15 cellular contexts compared by ENCODE assay signal in genomic region chr11:133198326-133198725, GRCh38.
DNase-seq lines count a peak whose midpoint lies in the region; TF ChIP-seq lines count a peak whose summit lies in the region.
"Had no signal": no experiment of that assay in that cellular context is flagged by ENCODE, and none has a peak within 500 bp of the region (broad histone marks: within the 10 kb centered on the region; RNA-seq: fewer than 3 reads in every experiment).

No MANE protein-coding gene starts in this region.

- H3K79me2 ChIP-seq in trophoblast cell (ENCODE audit: control insufficient read depth, insufficient read depth, low read length, poor library complexity): no peaks in the 10 kb centered on the region

- H3K9ac ChIP-seq in trophoblast cell (ENCODE audit: low read length) (peak overlapping the region; percentile 50), mesenchymal stem cell (ENCODE audit: low read length) (no peak overlapping the region)
- H3K9ac ChIP-seq: BLaER1 treated with 17β-estradiol and CSF1 and Interleukin-3, amounts not matched to agents 10 nM and 100 nM had no signal

- no peak overlapping the region for H3K4me3 ChIP-seq in trophoblast cell (ENCODE audit: low read depth, low read length)
- H3K4me3 ChIP-seq in mesenchymal stem cell (ENCODE audit: insufficient read depth in 1 of 2, low read depth in 1 of 2, low read length in 2 of 2): no peak overlapping the region
- H3K4me3 ChIP-seq: BLaER1 treated with 17β-estradiol and CSF1 and Interleukin-3, amounts not matched to agents 10 nM and 100 nM; GM12878; GM23338 had no signal

- DNase-seq in DMS153 treated with DMSO at 0.1 percent for 48 hours (lab: John Stamatoyannopoulos, UW; ENCODE audit: unreplicated experiment) (peak; percentile 75), NCI-H146 treated with DMSO at 0.1 percent for 48 hours (lab: John Stamatoyannopoulos, UW; ENCODE audit: unreplicated experiment) (peak; percentile 30), NCI-H748 treated with DMSO at 0.1 percent for 48 hours (lab: John Stamatoyannopoulos, UW) (peak; percentile 26), trophoblast cell (no peak), mesenchymal stem cell (no peak), NCI-H128 (lab: John Stamatoyannopoulos, UW; ENCODE audit: unreplicated experiment) (no peak), type B pancreatic cell (ENCODE audit: extremely low spot score, unreplicated experiment) (no peak)
- DNase-seq: ACHN; CD4-positive, CD25-positive, alpha-beta regulatory T cell; DMS79; H9; IMR-90 had no signal

- H3K23ac ChIP-seq in trophoblast cell (ENCODE audit: low read length) (no peak overlapping the region), mesenchymal stem cell (ENCODE audit: low read length in 2 of 2) (no peak overlapping the region)

- TF ChIP-seq CTCF in type B pancreatic cell (conservative IDR thresholded peaks at IDR 0.05): no peak

- H3K27ac Mint-ChIP-seq in type B pancreatic cell: no peak overlapping the region
- H3K27ac Mint-ChIP-seq: CD4-positive, CD25-positive, alpha-beta regulatory T cell; GM23338 had no signal

- H3K4me3 Mint-ChIP-seq in type B pancreatic cell: no peak overlapping the region
- H3K4me3 Mint-ChIP-seq: CD4-positive, CD25-positive, alpha-beta regulatory T cell; GM23338; H9 had no signal

- no peaks in the 10 kb centered on the region for H3K4me1 Mint-ChIP-seq in type B pancreatic cell (ENCODE audit: unreplicated experiment)
- H3K4me1 Mint-ChIP-seq: CD4-positive, CD25-positive, alpha-beta regulatory T cell had no signal

- H3K27me3 Mint-ChIP-seq in type B pancreatic cell: peaks cover 28% of the 10 kb centered on the region
- H3K27me3 Mint-ChIP-seq: CD4-positive, CD25-positive, alpha-beta regulatory T cell had no signal

- H2BK12ac ChIP-seq in trophoblast cell (ENCODE audit: low read length) (no peak overlapping the region), mesenchymal stem cell (ENCODE audit: low read length in 2 of 2) (no peak overlapping the region)

- H3K27me3 ChIP-seq in trophoblast cell (ENCODE audit: insufficient read depth, low read length) (no peaks in the 10 kb centered on the region), mesenchymal stem cell (ENCODE audit: control insufficient read depth in 1 of 2, insufficient read depth in 1 of 2, low read length in 2 of 2) (no peaks in the 10 kb centered on the region)
- H3K27me3 ChIP-seq: BLaER1 treated with 17β-estradiol and CSF1 and Interleukin-3, amounts not matched to agents 10 nM and 100 nM had no signal

- H3K9me3 ChIP-seq in trophoblast cell (ENCODE audit: insufficient read depth, low read depth, low read length) (no peaks in the 10 kb centered on the region), mesenchymal stem cell (ENCODE audit: control insufficient read depth, low read length) (no peaks in the 10 kb centered on the region)
- H3K9me3 ChIP-seq: BLaER1 treated with 17β-estradiol and CSF1 and Interleukin-3, amounts not matched to agents 10 nM and 100 nM had no signal

- no peaks in the 10 kb centered on the region for H3K36me3 Mint-ChIP-seq in type B pancreatic cell
- H3K36me3 Mint-ChIP-seq: CD4-positive, CD25-positive, alpha-beta regulatory T cell had no signal

- no peak overlapping the region for H4K8ac ChIP-seq in trophoblast cell (ENCODE audit: low read depth, low read length)
- no peak overlapping the region for H4K8ac ChIP-seq in mesenchymal stem cell (ENCODE audit: low read length)

- H3K4ac ChIP-seq in trophoblast cell (ENCODE audit: low read depth, low read length) (no peak overlapping the region), mesenchymal stem cell (ENCODE audit: low read depth in 1 of 2, low read length in 2 of 2) (no peak overlapping the region)

- no peak overlapping the region for H2BK120ac ChIP-seq in trophoblast cell (ENCODE audit: insufficient read depth, low read length, poor library complexity)
- no peak overlapping the region for H2BK120ac ChIP-seq in mesenchymal stem cell (ENCODE audit: low read depth, low read length)

- H3K18ac ChIP-seq in trophoblast cell (ENCODE audit: low read length) (no peak overlapping the region), mesenchymal stem cell (ENCODE audit: low read depth in 1 of 2, low read length in 2 of 2) (no peak overlapping the region)

- H2BK5ac ChIP-seq in trophoblast cell (ENCODE audit: low read depth, low read length, poor library complexity): no peak overlapping the region
- H2BK5ac ChIP-seq in mesenchymal stem cell (ENCODE audit: low read depth, low read length, poor library complexity, severe bottlenecking): no peak overlapping the region

- H2AK5ac ChIP-seq in trophoblast cell (ENCODE audit: low read length) (no peak overlapping the region), mesenchymal stem cell (ENCODE audit: low read length, severe bottlenecking) (no peak overlapping the region)

- H4K12ac ChIP-seq in trophoblast cell (ENCODE audit: low read depth, low read length): no peak overlapping the region

- H3K4me2 ChIP-seq in trophoblast cell (ENCODE audit: low read length) (no peak overlapping the region), mesenchymal stem cell (ENCODE audit: low read length, poor library complexity, severe bottlenecking) (no peak overlapping the region)
- H3K4me2 ChIP-seq: BLaER1 treated with 17β-estradiol and CSF1 and Interleukin-3, amounts not matched to agents 10 nM and 100 nM; GM23338 had no signal

- H3K9me3 Mint-ChIP-seq in type B pancreatic cell: no peaks in the 10 kb centered on the region
- H3K9me3 Mint-ChIP-seq: GM23338 had no signal

- H3K36me3 ChIP-seq in trophoblast cell (ENCODE audit: control insufficient read depth in 1 of 2, insufficient read depth in 2 of 2, low read length in 2 of 2) (no peaks in the 10 kb centered on the region), mesenchymal stem cell (ENCODE audit: control insufficient read depth in 1 of 2, insufficient read depth in 2 of 2, low read depth in 1 of 2, low read length in 2 of 2) (no peaks in the 10 kb centered on the region)
- H3K36me3 ChIP-seq: BLaER1 treated with 17β-estradiol and CSF1 and Interleukin-3, amounts not matched to agents 10 nM and 100 nM had no signal

- no CpG with 5 or more reads among the region's 5 CpGs for WGBS in trophoblast cell (ENCODE audit: extremely low coverage, insufficient coverage, insufficient read length)
- 65% methylated on average over 4 of the region's 5 CpGs for WGBS in mesenchymal stem cell

- H4K91ac ChIP-seq in trophoblast cell (ENCODE audit: low read depth, low read length) (no peak overlapping the region), mesenchymal stem cell (ENCODE audit: low read length) (no peak overlapping the region)

- no peak overlapping the region for H3K27ac ChIP-seq in trophoblast cell (ENCODE audit: low read depth, low read length)
- H3K27ac ChIP-seq in mesenchymal stem cell (ENCODE audit: low read length, poor library complexity, severe bottlenecking): no peak overlapping the region
- H3K27ac ChIP-seq: BLaER1 treated with 17β-estradiol and CSF1 and Interleukin-3, amounts not matched to agents 10 nM and 100 nM had no signal

- H3K79me1 ChIP-seq in trophoblast cell (ENCODE audit: low read length) (no peaks in the 10 kb centered on the region), mesenchymal stem cell (replicated peaks; ENCODE audit: low read length, poor library complexity, severe bottlenecking) (no peaks in the 10 kb centered on the region)

- no peak overlapping the region for H2BK15ac ChIP-seq in mesenchymal stem cell (ENCODE audit: low read depth, poor library complexity, severe bottlenecking)

- H2AFZ ChIP-seq in trophoblast cell (ENCODE audit: insufficient read depth, low read length, poor library complexity): no peak overlapping the region
- no peak overlapping the region for H2AFZ ChIP-seq in mesenchymal stem cell (ENCODE audit: low read depth, low read length)
- H2AFZ ChIP-seq: GM23338 had no signal

- H3K14ac ChIP-seq in trophoblast cell (ENCODE audit: low read length) (no peak overlapping the region), mesenchymal stem cell (ENCODE audit: low read length in 2 of 2) (no peak overlapping the region)

- H3K4me1 ChIP-seq in trophoblast cell (ENCODE audit: control insufficient read depth in 1 of 2, insufficient read depth in 2 of 2, low read length in 2 of 2): no peaks in the 10 kb centered on the region
- H3K4me1 ChIP-seq in mesenchymal stem cell (ENCODE audit: control insufficient read depth, insufficient read depth, low read depth, low read length): no peaks in the 10 kb centered on the region

Comparison
In these comparisons a context has a peak if more than half of its experiments do, and no peak if none do; other contexts are left out.
1. DNase-seq: peak in DMS153 treated with DMSO at 0.1 percent for 48 hours (single experiment), NCI-H146 treated with DMSO at 0.1 percent for 48 hours (single experiment) and NCI-H748 treated with DMSO at 0.1 percent for 48 hours (single experiment); none in trophoblast cell (0 of 2), mesenchymal stem cell (single experiment), NCI-H128 (single experiment) and type B pancreatic cell (single experiment).